In the genomic region with DNA sequence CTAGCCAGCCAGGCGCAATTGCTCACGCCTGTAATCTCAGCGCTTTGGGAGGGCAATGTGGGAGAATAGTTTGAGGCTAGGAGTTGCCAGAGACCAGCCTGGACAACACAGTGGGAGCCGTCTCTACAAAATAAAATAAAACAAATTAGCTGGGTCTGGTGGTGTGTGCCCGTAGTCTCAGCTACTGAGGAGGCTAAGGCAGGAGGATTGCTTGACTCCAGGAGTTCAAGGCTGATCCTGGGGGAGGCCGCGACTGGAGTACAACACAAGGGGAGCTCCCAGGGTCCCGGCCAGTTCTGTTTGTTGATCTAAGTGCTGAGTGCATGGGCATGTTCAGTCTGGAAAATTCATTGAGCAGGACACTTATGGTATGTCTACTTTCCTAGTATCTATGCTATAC, we compare ENCODE assay signal across 11 cellular contexts. TPM values are rescaled to one million over a fixed set of nuclear protein-coding genes. Genes with fewer than 3 reads are reported as not detected.
DNase-seq lines count a peak whose midpoint lies in the region; ATAC-seq, FAIRE-seq and TF ChIP-seq lines count a peak whose summit lies in the region.
"Had no signal": no experiment of that assay in that cellular context is flagged by ENCODE, and none has a peak within 500 bp of the region (broad histone marks: within the 10 kb centered on the region; RNA-seq: fewer than 3 reads in every experiment).

No MANE protein-coding gene starts in this region.

- H3K4me1 ChIP-seq in astrocyte (ENCODE audit: insufficient read depth, low read length) (peaks cover 44% of the 10 kb centered on the region), muscle layer of colon (ENCODE audit: insufficient read depth, low read length) (peaks cover 43% of the 10 kb centered on the region), tibial nerve (peaks cover 0 to 65% (median 26%) of the 10 kb centered on the region in 4 donors), heart left ventricle (peaks cover 0 to 52% (median 23%) of the 10 kb centered on the region in 12 donors)

- peaks cover 14% of the 10 kb centered on the region for H3K36me3 Mint-ChIP-seq in astrocyte (ENCODE audit: low read depth, unreplicated experiment)

- H3K9me3 Mint-ChIP-seq in astrocyte (ENCODE audit: unreplicated experiment): peaks cover 7% of the 10 kb centered on the region

- no peak overlapping the region for H3K4me3 ChIP-seq in astrocyte (ENCODE audit: insufficient read depth, low read depth, low read length)
- H3K4me3 ChIP-seq in muscle layer of colon (ENCODE audit: low read depth in 1 of 2, low read length in 2 of 2): no peak overlapping the region
- H3K4me3 ChIP-seq in tibial nerve: no peak overlapping the region
- H3K4me3 ChIP-seq in heart left ventricle: peak overlapping the region in 2 of 12 donors; percentile 53 to 79

- WGBS in tibial nerve, 2 donors: 85 to 95% methylated on average over 8 of the region's 8 CpGs
- 92 to 96% (median 94%) methylated on average over 8 of the region's 8 CpGs for WGBS in heart left ventricle, 4 donors

- H3K27ac ChIP-seq in astrocyte (ENCODE audit: low read depth, low read length): peak overlapping the region; percentile 19
- peak overlapping the region; percentile 34 for H3K27ac ChIP-seq in muscle layer of colon (ENCODE audit: low read depth, low read length)
- H3K27ac ChIP-seq in tibial nerve: peak overlapping the region; percentile 16 to 98 (median 90)
- peak overlapping the region in 2 of 12 donors; percentile 37 to 79 for H3K27ac ChIP-seq in heart left ventricle
- H3K27ac ChIP-seq: ovary had no signal

- H3K36me3 ChIP-seq in astrocyte (ENCODE audit: insufficient read depth, low read length) (no peaks in the 10 kb centered on the region), muscle layer of colon (ENCODE audit: insufficient read depth, low read length) (no peaks in the 10 kb centered on the region), tibial nerve (peaks cover 0 to 10% (median 0%) of the 10 kb centered on the region in 3 donors), heart left ventricle (no peaks in the 10 kb centered on the region)
- H3K36me3 ChIP-seq: ovary had no signal

- H3K9me3 ChIP-seq in astrocyte (ENCODE audit: insufficient read depth, low read depth, low read length) (no peaks in the 10 kb centered on the region), muscle layer of colon (ENCODE audit: low read length) (no peaks in the 10 kb centered on the region), tibial nerve (peaks cover 0 to 7% (median 0%) of the 10 kb centered on the region in 4 donors), heart left ventricle (peaks cover 0 to 10% (median 0%) of the 10 kb centered on the region in 12 donors)
- H3K9me3 ChIP-seq: ovary had no signal

- H3K27ac Mint-ChIP-seq in astrocyte (ENCODE audit: unreplicated experiment): peak overlapping the region; percentile 77

- H2AFZ ChIP-seq in astrocyte (ENCODE audit: low read depth, low read length): no peak overlapping the region

- intact Hi-C loops in heart left ventricle (cut with DNase I): loop anchor here in 9 of 10 donors (5.0 to 10.0 kb wide), 6 partner anchors 51 to 191 kb away; no protein-coding TSS in a partner anchor

- H3K9ac ChIP-seq in astrocyte (ENCODE audit: low read length) (no peak overlapping the region), muscle layer of colon (ENCODE audit: low read length) (no peak overlapping the region)

- peak; percentile 67 for DNase-seq in activated CD8-positive, alpha-beta memory T cell treated with anti-CD3 and anti-CD28 coated beads for 24 hours
- DNase-seq in activated CD8-positive, alpha-beta memory T cell treated with anti-CD3 and anti-CD28 coated beads, Interleukin-2, amount 50 U/mL, for 4 hours: no peak
- DNase-seq in astrocyte (ENCODE audit: low read depth) (no peak), tibial nerve (ENCODE audit: low spot score in 2 of 2) (no peak), heart left ventricle (no peak), NCI-H187 treated with DMSO at 0.1 percent for 48 hours (lab: John Stamatoyannopoulos, UW) (no peak)
- DNase-seq: NCI-H69 had no signal

- no peak for ATAC-seq in heart left ventricle
- no peak for ATAC-seq in GM19467 (IDR thresholded peaks at IDR 0.05; ENCODE audit: unreplicated experiment)

- peaks cover 19% of the 10 kb centered on the region for H4K20me1 ChIP-seq in astrocyte (ENCODE audit: insufficient read depth, low read length)

- H3K4me2 ChIP-seq in astrocyte (ENCODE audit: low read length): peak overlapping the region; percentile 96

- peaks cover 45% of the 10 kb centered on the region for H3K4me1 Mint-ChIP-seq in astrocyte (ENCODE audit: low read depth, unreplicated experiment)

- no peak for FAIRE-seq in astrocyte (lab: Jason Lieb, UNC)
- FAIRE-seq: G401.6 had no signal

- H3K79me2 ChIP-seq in astrocyte (ENCODE audit: insufficient read depth, low read length): peaks cover 32% of the 10 kb centered on the region

- no peak for TF ChIP-seq CTCF in astrocyte (IDR thresholded peaks at IDR 0.05; ENCODE audit: insufficient read depth, low read depth, low read length)
- no peak for TF ChIP-seq CTCF in tibial nerve (IDR thresholded peaks at IDR 0.05)
- TF ChIP-seq CTCF in heart left ventricle (IDR thresholded peaks at IDR 0.05): no peak

- no peaks in the 10 kb centered on the region for H3K27me3 Mint-ChIP-seq in astrocyte (ENCODE audit: low read depth, unreplicated experiment)

- H3K4me3 Mint-ChIP-seq in astrocyte (ENCODE audit: unreplicated experiment): peak overlapping the region; percentile 91

- TF ChIP-seq POLR2A in tibial nerve (IDR thresholded peaks at IDR 0.05) (no peak), heart left ventricle (IDR thresholded peaks at IDR 0.05) (no peak)

- H3K27me3 ChIP-seq in astrocyte (ENCODE audit: insufficient read depth, low read length) (no peaks in the 10 kb centered on the region), muscle layer of colon (ENCODE audit: control insufficient read depth in 1 of 2, insufficient read depth in 2 of 2, low read length in 2 of 2) (no peaks in the 10 kb centered on the region), tibial nerve (no peaks in the 10 kb centered on the region), heart left ventricle (no peaks in the 10 kb centered on the region)
- H3K27me3 ChIP-seq: ovary had no signal

- TF ChIP-seq EP300 in tibial nerve (IDR thresholded peaks at IDR 0.05): no peak

RNA-seq across cellular contexts. Expression of a gene that starts 2.6 kb away (rescaled TPM):
- 20.0 and 28.2 TPM in 2 replicates for total RNA-seq in astrocyte
- 10 to 100 TPM; 30.9 to 37.4 (median 32.9) TPM for total RNA-seq in tibial nerve
- total RNA-seq in heart left ventricle: 10 to 100 TPM in 2 of 9 donors, 1 to 10 TPM in 7; 2.0 to 21.1 (median 4.0) TPM
- polyA plus RNA-seq in heart left ventricle: 1 to 10 TPM; 3.2 to 4.3 TPM
